ENCODE assay signal across 6 cellular contexts in the genomic region with DNA sequence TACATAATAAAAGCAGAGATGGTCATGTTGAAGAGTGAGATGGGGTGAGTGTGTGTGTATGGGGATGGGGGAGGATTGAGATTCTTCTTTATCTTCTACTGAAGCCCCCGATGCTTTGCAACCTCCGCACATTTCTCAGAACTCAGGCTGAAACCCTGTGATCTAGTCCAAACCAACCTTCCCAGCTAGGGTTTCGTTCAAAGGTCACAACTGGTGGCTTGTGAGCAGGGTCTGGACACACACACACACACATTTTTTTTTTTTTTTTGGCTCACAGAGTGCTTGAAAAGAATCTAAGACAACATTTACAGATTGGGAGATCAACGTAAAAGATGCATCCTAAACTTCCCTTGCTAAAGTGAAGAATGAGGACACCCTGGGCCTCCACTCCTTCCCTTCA.
"Had no signal": no experiment of that assay in that cellular context is flagged by ENCODE, and none has a peak within 500 bp of the region (broad histone marks: within the 10 kb centered on the region; RNA-seq: fewer than 3 reads in every experiment).

No MANE protein-coding gene starts in this region.

- H2AFZ ChIP-seq: GM23338 had no signal

- H3K27me3 Mint-ChIP-seq: IgD-negative memory B cell had no signal

- DNase-seq: HFFc6 had no signal

- H3K4me1 Mint-ChIP-seq: IgD-negative memory B cell had no signal

- FAIRE-seq: H54 had no signal

- H3K4me2 ChIP-seq: GM23338, KMS-11 had no signal

- H3K27ac Mint-ChIP-seq: GM23338, H9, HFFc6, IgD-negative memory B cell had no signal

- H3K9me3 Mint-ChIP-seq: GM23338, H9 had no signal

- H3K9ac ChIP-seq: KMS-11 had no signal

- H3K4me3 ChIP-seq: GM23338 had no signal

- H3K4me3 Mint-ChIP-seq: GM23338, H9, HFFc6, IgD-negative memory B cell had no signal

- H3K27ac ChIP-seq: KMS-11 had no signal
